Comparison of ENCODE assay signal across 10 cellular contexts in the genomic region with DNA sequence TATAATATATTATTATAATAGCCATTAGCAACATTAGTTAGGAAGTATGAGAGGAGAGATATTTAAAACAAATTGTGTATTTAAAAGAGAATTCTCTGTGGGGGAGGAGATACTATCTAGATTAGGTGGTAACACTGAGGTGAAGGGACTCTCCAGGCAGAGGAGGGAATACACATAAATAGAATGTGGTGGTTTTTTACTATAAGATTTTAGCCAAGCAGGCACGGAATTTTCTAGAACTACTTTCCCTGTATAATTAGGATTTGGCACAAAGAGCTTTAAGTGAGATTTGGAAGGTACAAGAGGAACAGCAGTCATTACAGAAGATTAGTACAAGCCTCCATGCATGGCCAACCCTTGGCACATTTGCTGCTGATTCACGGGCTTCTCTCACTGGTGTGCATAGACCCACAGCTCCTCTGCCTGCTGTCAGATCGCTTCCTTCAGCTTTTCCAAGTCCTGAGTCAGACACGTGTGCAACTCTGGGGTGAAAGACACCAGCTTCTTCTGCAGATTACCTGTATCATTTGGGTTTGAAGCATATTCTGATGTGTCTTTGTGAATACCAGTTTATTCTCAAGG.
DNase-seq lines count a peak whose midpoint lies in the region; ATAC-seq and TF ChIP-seq lines count a peak whose summit lies in the region.
"Had no signal": no experiment of that assay in that cellular context is flagged by ENCODE, and none has a peak within 500 bp of the region (broad histone marks: within the 10 kb centered on the region; RNA-seq: fewer than 3 reads in every experiment).

No MANE protein-coding gene starts in this region.

- no peaks in the 10 kb centered on the region for H4K20me1 ChIP-seq in KMS-11 (ENCODE audit: insufficient read depth)

- peaks cover 7% of the 10 kb centered on the region for H3K9me3 Mint-ChIP-seq in T-helper 2 cell treated with Interferon-gamma antibody and Interleukin-4, amounts not matched to agents 5 μg/mL and 100 μg/mL, for 36 hours

- TF ChIP-seq CTCF in KMS-11 (conservative IDR thresholded peaks at IDR 0.05; ENCODE audit: low read depth, low read length), result no peak

- peak overlapping the region; percentile 92 for H3K4me2 ChIP-seq in KMS-11

- H3K27ac ChIP-seq in KMS-11, result peak overlapping the region; percentile 74

- H3K27me3 Mint-ChIP-seq in T-helper 2 cell treated with Interferon-gamma antibody and Interleukin-4, amounts not matched to agents 5 μg/mL and 100 μg/mL, for 36 hours (ENCODE audit: low read depth), result no peaks in the 10 kb centered on the region
- H3K27me3 Mint-ChIP-seq: activated CD4-positive, alpha-beta memory T cell treated with anti-CD3 and anti-CD28 coated beads, Interleukin-2, amount 10 ng/mL, durations not matched to agents 7 days and 5 days had no signal

- no peak overlapping the region for H3K4me3 Mint-ChIP-seq in T-helper 2 cell treated with Interferon-gamma antibody and Interleukin-4, amounts not matched to agents 5 μg/mL and 100 μg/mL, for 36 hours
- H3K4me3 Mint-ChIP-seq: activated CD4-positive, alpha-beta memory T cell treated with anti-CD3 and anti-CD28 coated beads, Interleukin-2, amount 10 ng/mL, durations not matched to agents 7 days and 5 days had no signal

- no peak overlapping the region for H3K27ac Mint-ChIP-seq in T-helper 2 cell treated with Interferon-gamma antibody and Interleukin-4, amounts not matched to agents 5 μg/mL and 100 μg/mL, for 36 hours
- H3K27ac Mint-ChIP-seq: activated CD4-positive, alpha-beta memory T cell treated with anti-CD3 and anti-CD28 coated beads, Interleukin-2, amount 10 ng/mL, durations not matched to agents 7 days and 5 days had no signal

- peaks cover 41% of the 10 kb centered on the region for H3K4me1 ChIP-seq in KMS-11 (ENCODE audit: low read depth, poor library complexity, severe bottlenecking)

- H3K36me3 ChIP-seq in KMS-11 (ENCODE audit: insufficient read depth), result no peaks in the 10 kb centered on the region

- no peaks in the 10 kb centered on the region for H3K4me1 Mint-ChIP-seq in T-helper 2 cell treated with Interferon-gamma antibody and Interleukin-4, amounts not matched to agents 5 μg/mL and 100 μg/mL, for 36 hours (ENCODE audit: low read depth)
- H3K4me1 Mint-ChIP-seq: activated CD4-positive, alpha-beta memory T cell treated with anti-CD3 and anti-CD28 coated beads, Interleukin-2, amount 10 ng/mL, durations not matched to agents 7 days and 5 days had no signal

- no peaks in the 10 kb centered on the region for H3K79me2 ChIP-seq in KMS-11 (ENCODE audit: insufficient read depth, low read depth)

- DNase-seq in kidney glomerular epithelial cell (lab: John Stamatoyannopoulos, UW) (peak; percentile 18), NCI-H510A (lab: John Stamatoyannopoulos, UW) (no peak), midbrain (lab: John Stamatoyannopoulos, UW) (no peak), NCI-H345 (lab: John Stamatoyannopoulos, UW) (no peak)
- DNase-seq in T-helper 2 cell treated with Interferon-gamma antibody and Interleukin-4, amounts not matched to agents 5 μg/mL and 100 μg/mL, for 36 hours (ENCODE audit: low spot score), result no peak
- DNase-seq: activated CD4-positive, alpha-beta memory T cell treated with anti-CD3 and anti-CD28 coated beads, Interleukin-2, amount 10 ng/mL, durations not matched to agents 7 days and 5 days; EL had no signal

- H2AFZ ChIP-seq in KMS-11 (ENCODE audit: low read depth), result peak overlapping the region; percentile 64

- ATAC-seq in GM18858 (IDR thresholded peaks at IDR 0.05; ENCODE audit: unreplicated experiment) (peak; percentile 58), HG02571 (IDR thresholded peaks at IDR 0.05; ENCODE audit: unreplicated experiment) (peak; percentile 52)

- H3K27me3 ChIP-seq in KMS-11 (ENCODE audit: insufficient read depth, low read depth), result no peaks in the 10 kb centered on the region

- H3K4me3 ChIP-seq in KMS-11 (IDR thresholded peaks at IDR 0.05; ENCODE audit: insufficient read depth, low read depth, low read length), result no peak overlapping the region

- H3K9ac ChIP-seq in KMS-11, result peak overlapping the region; percentile 64; the same call in 1 of the 2 replicates

- no peaks in the 10 kb centered on the region for H3K36me3 Mint-ChIP-seq in T-helper 2 cell treated with Interferon-gamma antibody and Interleukin-4, amounts not matched to agents 5 μg/mL and 100 μg/mL, for 36 hours (ENCODE audit: low read depth)
